22 cellular contexts compared by ENCODE assay signal in the genomic region with DNA sequence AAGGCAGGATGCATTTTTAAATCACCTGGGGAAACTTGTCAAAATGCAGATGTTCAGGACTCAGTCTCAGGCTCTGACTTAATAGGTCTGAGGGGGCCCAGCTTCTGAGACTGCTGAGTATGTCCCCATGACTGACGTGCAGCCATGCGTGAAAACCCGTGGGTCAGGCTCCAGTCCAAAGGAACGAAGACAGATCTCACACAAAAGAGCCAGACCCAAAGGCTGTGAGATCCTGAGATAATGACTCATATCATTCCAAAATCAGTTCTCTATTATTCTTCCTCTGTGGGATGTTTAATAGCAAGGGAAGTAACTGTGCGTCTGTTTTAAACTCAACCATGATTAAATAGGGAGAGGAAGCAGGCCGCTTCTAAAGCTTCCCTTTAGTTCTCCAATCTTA.
DNase-seq lines count a peak whose midpoint lies in the region; ATAC-seq, FAIRE-seq and TF ChIP-seq lines count a peak whose summit lies in the region.
"Had no signal": no experiment of that assay in that cellular context is flagged by ENCODE, and none has a peak within 500 bp of the region (broad histone marks: within the 10 kb centered on the region; RNA-seq: fewer than 3 reads in every experiment).

No MANE protein-coding gene starts in this region.

- no peak overlapping the region for H3K4me2 ChIP-seq in neural cell (ENCODE audit: low read length)

- H3K4me1 ChIP-seq in endodermal cell (ENCODE audit: control insufficient read depth, insufficient read depth, low read length) (peaks cover 8% of the 10 kb centered on the region), colonic mucosa (no peaks in the 10 kb centered on the region)
- H3K4me1 ChIP-seq: sigmoid colon had no signal

- H3K9me2 ChIP-seq in neural cell (ENCODE audit: insufficient read depth, low read length): no peaks in the 10 kb centered on the region

- H3K9me3 Mint-ChIP-seq in endodermal cell: peaks cover 10% of the 10 kb centered on the region
- H3K9me3 Mint-ChIP-seq: activated naive CD4-positive, alpha-beta T cell treated with anti-CD3 and anti-CD28 coated beads for 36 hours; central memory CD8-positive, alpha-beta T cell; stimulated activated effector memory CD8-positive, alpha-beta T cell treated with anti-CD3 and anti-CD28 coated beads, Interleukin-12 subunit alpha, Interleukin-12 subunit beta, amount 100 ng/mL, for 72 hours; T-helper 1 cell treated with Interleukin-12 subunit alpha and Interleukin-12 subunit beta and Interleukin-4 antibody, amounts not matched to agents 30 μg/mL and 1 μg/mL, for 36 hours had no signal

- no peak overlapping the region for H2AFZ ChIP-seq in neural cell (ENCODE audit: low read depth, low read length)

- TF ChIP-seq RAD21 in neural cell (conservative IDR thresholded peaks at IDR 0.05): no peak

- intact Hi-C loops in sciatic nerve (cut with DNase I): no loop called here
- intact Hi-C loops in colonic mucosa (cut with DNase I): no loop called here

- H3K27me3 ChIP-seq in endodermal cell (ENCODE audit: control insufficient read depth, insufficient read depth, low read length, poor library complexity, severe bottlenecking): peaks cover 15% of the 10 kb centered on the region
- H3K27me3 ChIP-seq in neural cell (ENCODE audit: insufficient read depth, low read depth, low read length): no peaks in the 10 kb centered on the region
- H3K27me3 ChIP-seq in colonic mucosa: no peaks in the 10 kb centered on the region
- H3K27me3 ChIP-seq: upper lobe of left lung had no signal

- peaks cover 12% of the 10 kb centered on the region for H3K36me3 Mint-ChIP-seq in endodermal cell (ENCODE audit: low read depth)
- H3K36me3 Mint-ChIP-seq: stimulated activated effector memory CD8-positive, alpha-beta T cell treated with anti-CD3 and anti-CD28 coated beads, Interleukin-12 subunit alpha, Interleukin-12 subunit beta, amount 100 ng/mL, for 72 hours had no signal

- no peak for TF ChIP-seq EP300 in neural cell (conservative IDR thresholded peaks at IDR 0.05; ENCODE audit: poor library complexity, severe bottlenecking)

- ATAC-seq in sciatic nerve (no peak), GM18858 (IDR thresholded peaks at IDR 0.05; ENCODE audit: unreplicated experiment) (no peak)
- ATAC-seq: activated CD4-positive, alpha-beta T cell treated with anti-CD3 and anti-CD28 coated beads for 36 hours; left ventricle myocardium superior; naive thymus-derived CD8-positive, alpha-beta T cell; stimulated activated effector memory CD8-positive, alpha-beta T cell treated with anti-CD3 and anti-CD28 coated beads, Interleukin-12 subunit alpha, Interleukin-12 subunit beta, amount 100 ng/mL, for 72 hours had no signal

- H3K27ac Mint-ChIP-seq in endodermal cell: no peak overlapping the region
- H3K27ac Mint-ChIP-seq: activated CD4-positive, alpha-beta T cell treated with anti-CD3 and anti-CD28 coated beads for 36 hours; activated naive CD4-positive, alpha-beta T cell treated with anti-CD3 and anti-CD28 coated beads for 36 hours; H9; naive thymus-derived CD8-positive, alpha-beta T cell; stimulated activated effector memory CD8-positive, alpha-beta T cell treated with anti-CD3 and anti-CD28 coated beads, Interleukin-12 subunit alpha, Interleukin-12 subunit beta, amount 100 ng/mL, for 72 hours; T-helper 1 cell treated with Interleukin-12 subunit alpha and Interleukin-12 subunit beta and Interleukin-4 antibody, amounts not matched to agents 30 μg/mL and 1 μg/mL, for 36 hours had no signal

- peaks cover 4% of the 10 kb centered on the region for H3F3A ChIP-seq in neural cell (ENCODE audit: insufficient read depth, low read length, poor library complexity, severe bottlenecking)

- TF ChIP-seq CTCF in AG10803 (conservative IDR thresholded peaks at IDR 0.05; ENCODE audit: low read length) (no peak), endodermal cell (conservative IDR thresholded peaks at IDR 0.05) (no peak), neural cell (IDR thresholded peaks at IDR 0.05; ENCODE audit: poor library complexity, severe bottlenecking) (no peak), colonic mucosa (IDR thresholded peaks at IDR 0.05) (no peak)

- WGBS in endodermal cell (ENCODE audit: insufficient coverage in 1 of 2, insufficient read length in 1 of 2), 2 experiments: 83 to 90% methylated on average over 2 to 6 of the region's 6 CpGs

- H3K4me3 Mint-ChIP-seq in endodermal cell: no peak overlapping the region
- H3K4me3 Mint-ChIP-seq: activated CD4-positive, alpha-beta T cell treated with anti-CD3 and anti-CD28 coated beads for 36 hours; activated naive CD4-positive, alpha-beta T cell treated with anti-CD3 and anti-CD28 coated beads for 36 hours; central memory CD8-positive, alpha-beta T cell; H9; naive thymus-derived CD8-positive, alpha-beta T cell; stimulated activated effector memory CD8-positive, alpha-beta T cell treated with anti-CD3 and anti-CD28 coated beads, Interleukin-12 subunit alpha, Interleukin-12 subunit beta, amount 100 ng/mL, for 72 hours; T-helper 1 cell treated with Interleukin-12 subunit alpha and Interleukin-12 subunit beta and Interleukin-4 antibody, amounts not matched to agents 30 μg/mL and 1 μg/mL, for 36 hours had no signal

- DNase-seq in AG10803 (ENCODE audit: low read depth) (peak; percentile 33), RCC 7860 (ENCODE audit: low spot score) (peak; percentile 79), endodermal cell (no peak), sciatic nerve (ENCODE audit: low spot score) (no peak), NCI-H1417 (lab: John Stamatoyannopoulos, UW) (no peak), colonic mucosa (no peak)
- DNase-seq: activated CD4-positive, alpha-beta T cell treated with anti-CD3 and anti-CD28 coated beads for 36 hours; activated naive CD4-positive, alpha-beta T cell treated with anti-CD3 and anti-CD28 coated beads for 36 hours; H9; KBM-7; left ventricle myocardium superior; naive thymus-derived CD8-positive, alpha-beta T cell; NCI-H1417 treated with DMSO at 0.1 percent for 48 hours; NCI-H345; sigmoid colon; upper lobe of left lung had no signal

- H3K27ac ChIP-seq in endodermal cell (ENCODE audit: low read depth, low read length) (peak overlapping the region; percentile 80), neural cell (ENCODE audit: low read length) (peak overlapping the region; percentile 45), colonic mucosa (no peak overlapping the region)
- H3K27ac ChIP-seq: sigmoid colon, upper lobe of left lung had no signal

- H3K9ac ChIP-seq in endodermal cell (ENCODE audit: extremely low read depth, low read length, poor library complexity, severe bottlenecking) (no peak overlapping the region), neural cell (ENCODE audit: low read length) (no peak overlapping the region), colonic mucosa (ENCODE audit: low read depth in 2 of 2, low read length in 2 of 2) (no peak overlapping the region)

- H3K27me3 Mint-ChIP-seq in endodermal cell (ENCODE audit: insufficient read depth): peaks cover 69% of the 10 kb centered on the region

- H3K4me3 ChIP-seq in AG10803 (ENCODE audit: low read length) (no peak overlapping the region), endodermal cell (ENCODE audit: low read length) (no peak overlapping the region), neural cell (ENCODE audit: low read length) (no peak overlapping the region), colonic mucosa (no peak overlapping the region)
- H3K4me3 ChIP-seq: sigmoid colon, upper lobe of left lung had no signal

- H3K36me3 ChIP-seq in endodermal cell (ENCODE audit: control insufficient read depth, insufficient read depth, low read length) (no peaks in the 10 kb centered on the region), neural cell (ENCODE audit: insufficient read depth, low read length) (no peaks in the 10 kb centered on the region), colonic mucosa (no peaks in the 10 kb centered on the region)
- H3K36me3 ChIP-seq: sigmoid colon, upper lobe of left lung had no signal

- H3K79me2 ChIP-seq in neural cell (replicated peaks; ENCODE audit: insufficient read depth, low read length): no peaks in the 10 kb centered on the region

- H3K9me3 ChIP-seq in endodermal cell (ENCODE audit: control insufficient read depth, low read length): peaks cover 12% of the 10 kb centered on the region
- H3K9me3 ChIP-seq in neural cell (ENCODE audit: low read length): no peaks in the 10 kb centered on the region
- no peaks in the 10 kb centered on the region for H3K9me3 ChIP-seq in colonic mucosa
- H3K9me3 ChIP-seq: sigmoid colon, upper lobe of left lung had no signal

- peaks cover 11% of the 10 kb centered on the region for H3K4me1 Mint-ChIP-seq in endodermal cell
- H3K4me1 Mint-ChIP-seq: activated CD4-positive, alpha-beta T cell treated with anti-CD3 and anti-CD28 coated beads for 36 hours; central memory CD8-positive, alpha-beta T cell; naive thymus-derived CD8-positive, alpha-beta T cell; stimulated activated effector memory CD8-positive, alpha-beta T cell treated with anti-CD3 and anti-CD28 coated beads, Interleukin-12 subunit alpha, Interleukin-12 subunit beta, amount 100 ng/mL, for 72 hours had no signal

- peak; percentile 92 for FAIRE-seq in RCC 7860 (lab: Jason Lieb, UNC)
- FAIRE-seq: D721Med had no signal

- no peaks in the 10 kb centered on the region for H4K20me1 ChIP-seq in neural cell (ENCODE audit: insufficient read depth)

TF ChIP-seq in neural cell, 6 proteins besides CTCF, POLR2A, EP300 and RAD21 (continues in another document):
- TF ChIP-seq TAF1 (IDR thresholded peaks at IDR 0.05; ENCODE audit: low read depth) (no peak), POLR2AphosphoS5 (IDR thresholded peaks at IDR 0.05) (no peak), MXI1 (conservative IDR thresholded peaks at IDR 0.05; ENCODE audit: poor library complexity, severe bottlenecking) (no peak), EZH2 (IDR thresholded peaks at IDR 0.05; ENCODE audit: borderline replicate concordance, insufficient read depth, low read length, poor library complexity, severe bottlenecking) (no peak), SMC3 (conservative IDR thresholded peaks at IDR 0.05; ENCODE audit: poor library complexity) (no peak)

Comparison
In these comparisons a context has a peak if more than half of its experiments do, and no peak if none do; other contexts are left out.
1. DNase-seq: peak in AG10803 (single experiment) and RCC 7860 (single experiment); none in endodermal cell (single experiment), sciatic nerve (single experiment), NCI-H1417 (0 of 3) and colonic mucosa (single experiment).